In the genomic region with DNA sequence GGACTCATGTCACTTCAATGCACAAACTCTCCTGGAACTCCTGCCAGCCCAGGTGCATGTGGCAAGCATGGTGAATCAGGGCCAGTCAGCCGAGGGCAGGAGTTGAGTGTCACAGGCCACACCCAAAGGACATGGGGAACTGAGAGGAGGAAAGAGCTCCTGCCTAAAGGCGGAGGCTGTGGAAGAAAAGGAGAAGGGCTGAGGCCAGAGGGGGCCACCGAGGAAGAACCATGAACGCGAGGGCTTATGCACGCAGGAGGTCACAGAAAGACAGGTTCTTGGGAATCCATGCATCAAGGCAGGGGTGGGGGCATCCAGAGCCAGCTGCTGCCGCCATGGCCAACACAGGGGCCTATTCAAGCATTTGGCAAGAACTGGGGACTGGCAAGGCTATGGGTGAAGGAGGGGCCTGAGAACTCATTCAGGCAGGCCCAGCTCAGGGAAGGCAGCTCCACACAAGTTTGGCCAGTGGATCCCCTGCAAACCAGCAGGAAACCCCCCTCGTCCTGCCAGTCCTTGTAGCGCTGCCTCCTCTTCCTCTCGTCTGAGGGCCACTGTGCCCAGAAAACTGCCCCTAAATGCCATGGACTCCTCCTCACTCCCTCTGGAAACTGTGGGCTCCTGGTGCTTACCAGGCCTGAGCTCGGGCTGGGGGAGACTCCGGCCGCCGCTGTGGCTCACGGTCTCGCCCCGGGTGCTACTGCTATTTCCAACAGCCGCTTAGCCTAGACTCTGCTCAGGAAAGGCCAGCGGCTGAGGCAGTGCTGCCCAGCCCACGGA, we compare ENCODE assay signal across 8 cellular contexts. TPM values are rescaled to one million over a fixed set of nuclear protein-coding genes. Genes with fewer than 3 reads are reported as not detected.
DNase-seq lines count a peak whose midpoint lies in the region; ATAC-seq, FAIRE-seq and TF ChIP-seq lines count a peak whose summit lies in the region.

No MANE protein-coding gene starts in this region.

- TF ChIP-seq CTCF in PC-3 (conservative IDR thresholded peaks at IDR 0.05; ENCODE audit: low read depth, low read length) (no peak), fibroblast of pulmonary artery (IDR thresholded peaks at IDR 0.05; ENCODE audit: low read length, missing control alignments) (no peak), osteoblast (IDR thresholded peaks at IDR 0.05; ENCODE audit: extremely low read depth, low read depth, low read length) (no peak)

- CTCF ChIA-PET in PC-3 (lab: Charles Lee), result interaction anchor here (0.5 to 2.5 kb wide), 2 partner anchors 15 to 45 kb away, joined by 3 to 10 read pairs; a partner anchor contains a TSS

- no peaks in the 10 kb centered on the region for H3K27me3 Mint-ChIP-seq in CD4-positive, CD25-positive, alpha-beta regulatory T cell

- TF ChIP-seq POLR2A in H54 (IDR thresholded peaks at IDR 0.05; ENCODE audit: low read depth, low read length), result no peak

- H3K9me3 ChIP-seq in CD4-positive, CD25-positive, alpha-beta regulatory T cell (ENCODE audit: control insufficient read depth in 2 of 2, low read length in 2 of 2), result no peaks in the 10 kb centered on the region
- H3K9me3 ChIP-seq in PC-3 (ENCODE audit: low read length), result no peaks in the 10 kb centered on the region
- H3K9me3 ChIP-seq in osteoblast (ENCODE audit: low read depth, low read length), result no peaks in the 10 kb centered on the region

- peaks cover 4% of the 10 kb centered on the region for H3K36me3 Mint-ChIP-seq in CD4-positive, CD25-positive, alpha-beta regulatory T cell

- H4K20me1 ChIP-seq in PC-3 (ENCODE audit: low read length) (no peaks in the 10 kb centered on the region), osteoblast (ENCODE audit: insufficient read depth, low read length) (no peaks in the 10 kb centered on the region)

- H3F3A ChIP-seq in PC-3 (ENCODE audit: low read length, unreplicated experiment), result no peaks in the 10 kb centered on the region

- no peak for DNase-seq in CD4-positive, CD25-positive, alpha-beta regulatory T cell
- DNase-seq in PC-3 (peak; percentile 62), fibroblast of pulmonary artery (ENCODE audit: low read depth) (no peak), osteoblast (ENCODE audit: insufficient read length, low spot score, missing footprints) (peak; percentile 78), HuH-7 (ENCODE audit: low spot score) (no peak), H54 (ENCODE audit: insufficient read length, low spot score) (no peak), NCI-H2029 (lab: John Stamatoyannopoulos, UW) (no peak)
- DNase-seq in activated CD4-positive, alpha-beta T cell treated with anti-CD3 and anti-CD28 coated beads for 4 hours, result no peak

- peak overlapping the region in 3 of 4 donors; percentile 82 to 91 (median 87) for H3K4me3 Mint-ChIP-seq in CD4-positive, CD25-positive, alpha-beta regulatory T cell

- POLR2A ChIA-PET in PC-3 (lab: Charles Lee; ENCODE audit: unreplicated experiment), result no interaction called here

- H3K4me1 Mint-ChIP-seq in CD4-positive, CD25-positive, alpha-beta regulatory T cell, result peaks cover 0 to 42% (median 19%) of the 10 kb centered on the region in 4 donors

- no peaks in the 10 kb centered on the region for H3K27me3 ChIP-seq in CD4-positive, CD25-positive, alpha-beta regulatory T cell (ENCODE audit: control insufficient read depth, insufficient read depth, low read length)
- H3K27me3 ChIP-seq in PC-3 (ENCODE audit: low read length) (no peaks in the 10 kb centered on the region), osteoblast (ENCODE audit: insufficient read depth, low read length) (no peaks in the 10 kb centered on the region)

- FAIRE-seq in H54 (lab: Jason Lieb, UNC), result no peak

- H3K79me2 ChIP-seq in PC-3 (ENCODE audit: low read length), result 0 out of 2 replicates have a peak, but pooled peaks cover 15% of the 10 kb centered on the region
- peaks cover 56% of the 10 kb centered on the region for H3K79me2 ChIP-seq in osteoblast (ENCODE audit: insufficient read depth, low read length)

- H3K4me2 ChIP-seq in PC-3 (ENCODE audit: low read length) (peak overlapping the region; percentile 92), osteoblast (ENCODE audit: insufficient read depth, low read length) (peak overlapping the region; percentile 92)

- H3K4me3 ChIP-seq in CD4-positive, CD25-positive, alpha-beta regulatory T cell (ENCODE audit: low read depth, low read length), result no peak overlapping the region
- peak overlapping the region; percentile 69; the same call in 1 of the 2 replicates for H3K4me3 ChIP-seq in PC-3 (ENCODE audit: low read length)
- H3K4me3 ChIP-seq in fibroblast of pulmonary artery (replicated peaks; ENCODE audit: low read depth, low read length), result peak overlapping the region; percentile 60
- H3K4me3 ChIP-seq in osteoblast (ENCODE audit: insufficient read depth, low read length), result peak overlapping the region; percentile 83

- H3K9ac ChIP-seq in PC-3 (ENCODE audit: low read length), result peak overlapping the region; percentile 95

- H3K36me3 ChIP-seq in CD4-positive, CD25-positive, alpha-beta regulatory T cell (ENCODE audit: control insufficient read depth, insufficient read depth, low read length), result peaks cover 7% of the 10 kb centered on the region
- H3K36me3 ChIP-seq in PC-3 (ENCODE audit: low read depth, low read length) (peaks cover 17% of the 10 kb centered on the region; the same call in 1 of the 2 replicates), osteoblast (ENCODE audit: insufficient read depth, low read length) (peaks cover 53% of the 10 kb centered on the region)

- intact Hi-C loops in PC-3 (cut with micrococcal nuclease), result loop anchor here (5.0 kb wide), 1 partner anchor 165 kb away; no protein-coding TSS in a partner anchor

- H3K27ac Mint-ChIP-seq in CD4-positive, CD25-positive, alpha-beta regulatory T cell, result peak overlapping the region in 1 of 3 donors; percentile 82

- no TSS peak for BruUV-seq in PC-3 (replicated peaks; lab: Mats Ljungman, UMichigan)

- no peak for ATAC-seq in CD4-positive, CD25-positive, alpha-beta regulatory T cell (ENCODE audit: low read depth in 2 of 2)
- ATAC-seq in PC-3, result no peak

- no peaks in the 10 kb centered on the region for H3K9me2 ChIP-seq in PC-3 (replicated peaks; ENCODE audit: low read length)

- peak overlapping the region; percentile 97; the same call in 1 of the 2 replicates for H2AFZ ChIP-seq in PC-3 (ENCODE audit: low read length)
- peak overlapping the region; percentile 91 for H2AFZ ChIP-seq in osteoblast (ENCODE audit: low read length)

- no peaks in the 10 kb centered on the region for H3K9me3 Mint-ChIP-seq in CD4-positive, CD25-positive, alpha-beta regulatory T cell

- peak overlapping the region; percentile 25 for H3K27ac ChIP-seq in CD4-positive, CD25-positive, alpha-beta regulatory T cell (ENCODE audit: insufficient read depth, low read length, poor library complexity, severe bottlenecking)
- H3K27ac ChIP-seq in PC-3 (ENCODE audit: low read length) (peak overlapping the region; percentile 93), osteoblast (ENCODE audit: low read depth, low read length) (peak overlapping the region; percentile 92)

- H3K4me1 ChIP-seq in CD4-positive, CD25-positive, alpha-beta regulatory T cell (ENCODE audit: control insufficient read depth, insufficient read depth, low read length, poor library complexity, severe bottlenecking), result peaks cover 14% of the 10 kb centered on the region
- H3K4me1 ChIP-seq in PC-3 (ENCODE audit: insufficient read depth, low read length), result peaks cover 26% of the 10 kb centered on the region
- peaks cover 24% of the 10 kb centered on the region for H3K4me1 ChIP-seq in osteoblast (ENCODE audit: insufficient read depth, low read length)

RNA-seq across cellular contexts. Expression of a gene that starts 15.4 kb away (rescaled TPM):
- 19.6 TPM for total RNA-seq in CD4-positive, CD25-positive, alpha-beta regulatory T cell
- 1 to 10 TPM; 5.6 to 8.7 (median 6.6) TPM for polyA plus RNA-seq in CD4-positive, CD25-positive, alpha-beta regulatory T cell
- 40.4 and 46.2 TPM in 2 replicates for total RNA-seq in PC-3 (2014; rRNA removed)
- total RNA-seq in osteoblast, result 22.8 and 24.5 TPM in 2 replicates

RNA-seq across cellular contexts. Expression of a gene that starts 45.4 kb away (rescaled TPM):
- total RNA-seq in CD4-positive, CD25-positive, alpha-beta regulatory T cell, result 56.7 TPM
- polyA plus RNA-seq in CD4-positive, CD25-positive, alpha-beta regulatory T cell, result 10 to 100 TPM; 13.1 to 17.4 (median 14.3) TPM
- total RNA-seq in PC-3 (2014; rRNA removed) (42.4 and 44.5 TPM in 2 replicates), osteoblast (27.9 and 33.6 TPM in 2 replicates)

Comparison
In these comparisons a context has a peak if more than half of its experiments do, and no peak if none do; other contexts are left out.
1. DNase-seq: peak in PC-3 (single experiment) and osteoblast (single experiment); none in CD4-positive, CD25-positive, alpha-beta regulatory T cell (0 of 3), fibroblast of pulmonary artery (single experiment), HuH-7 (single experiment), H54 (single experiment), NCI-H2029 (single experiment) and activated CD4-positive, alpha-beta T cell treated with anti-CD3 and anti-CD28 coated beads for 4 hours (0 of 2).
2. H3K27ac ChIP-seq: peak in every context shown above with its lines; median percentile 93 in PC-3; 92 in osteoblast; 25 in CD4-positive, CD25-positive, alpha-beta regulatory T cell.